Comparison of ENCODE assay signal across 1 cellular context in genomic region chr5:61450880-61451279, GRCh38.
TF ChIP-seq lines count a peak whose summit lies in the region.

No MANE protein-coding gene starts in this region.

TF ChIP-seq in HepG2, 621 proteins besides CTCF, POLR2A, EP300 and RAD21 (continued from another document):
- TF ChIP-seq ZFY (CRISPR knock-in tag; IDR thresholded peaks at IDR 0.05) (no peak), ZBTB8A (CRISPR knock-in tag; IDR thresholded peaks at IDR 0.05; ENCODE audit: borderline replicate concordance, low read depth) (no peak), RXRA (CRISPR knock-in tag; IDR thresholded peaks at IDR 0.05) (no peak), RFXAP (CRISPR knock-in tag; IDR thresholded peaks at IDR 0.05; ENCODE audit: borderline replicate concordance) (no peak), ZSCAN12 (CRISPR knock-in tag; IDR thresholded peaks at IDR 0.05) (no peak), SAP130 (CRISPR knock-in tag; IDR thresholded peaks at IDR 0.05; ENCODE audit: low read depth) (no peak)
